Comparison of ENCODE assay signal across 9 cellular contexts in the genomic region with DNA sequence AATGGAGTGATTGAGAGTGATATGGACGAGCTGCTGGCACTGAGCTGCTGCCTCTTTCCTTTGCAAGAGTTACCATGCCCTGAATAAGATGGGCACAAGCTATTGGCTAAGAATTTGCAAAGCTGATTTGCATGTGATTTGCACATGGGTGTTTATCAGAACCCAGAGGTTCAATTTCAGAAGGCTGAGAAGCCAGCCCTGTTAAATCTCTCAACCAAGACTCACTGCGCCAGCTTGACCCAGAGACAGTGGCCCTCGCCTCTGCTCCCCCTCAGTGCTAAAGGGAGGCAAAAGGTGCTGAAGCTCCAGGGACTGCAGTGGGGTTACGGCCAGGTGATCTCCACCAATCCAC. TPM values are rescaled to one million over a fixed set of nuclear protein-coding genes. Genes with fewer than 3 reads are reported as not detected.
DNase-seq lines count a peak whose midpoint lies in the region; ATAC-seq and TF ChIP-seq lines count a peak whose summit lies in the region.
"Had no signal": no experiment of that assay in that cellular context is flagged by ENCODE, and none has a peak within 500 bp of the region (broad histone marks: within the 10 kb centered on the region; RNA-seq: fewer than 3 reads in every experiment).

No MANE protein-coding gene starts in this region.

- intact Hi-C loops in activated CD4-positive, alpha-beta T cell treated with anti-CD3 and anti-CD28 coated beads, Interleukin-2, amount 10 ng/mL, durations not matched to agents 24 days and 14 days (cut with micrococcal nuclease) = loop anchor here (5.0 to 10.0 kb wide), 3 partner anchors 51 to 971 kb away; partner anchors contain the start of genes ABCD1 and BCAP31
- intact Hi-C loops in PC-9 (cut with micrococcal nuclease; ENCODE audit: unreplicated experiment) (no loop called here), dorsolateral prefrontal cortex (cut with DNase I) (loop anchor here (5.0 kb wide), 2 partner anchors 128 to 163 kb away; partner anchors contain the start of gene PLXNB3 (in 1 of the 2))

- peak overlapping the region; percentile 26; the same call in 1 of the 2 replicates for H3K4me2 ChIP-seq in PC-9

- H3K4me1 ChIP-seq in PC-9 (replicated peaks; ENCODE audit: insufficient read depth) (peaks cover 17% of the 10 kb centered on the region; the same call in 1 of the 2 replicates), gastroesophageal sphincter (peaks cover 0 to 83% (median 21%) of the 10 kb centered on the region in 3 donors)

- H3K4me3 ChIP-seq in PC-9 (no peak overlapping the region), gastroesophageal sphincter (peak overlapping the region in 1 of 2 donors; percentile 62), dorsolateral prefrontal cortex (peak overlapping the region in 26 of 59 donors; percentile 3 to 74 (median 30))

- H3K27me3 ChIP-seq in PC-9 (ENCODE audit: insufficient read depth, low read depth) (no peaks in the 10 kb centered on the region), gastroesophageal sphincter (no peaks in the 10 kb centered on the region), dorsolateral prefrontal cortex (peaks cover 0 to 86% (median 12%) of the 10 kb centered on the region in 45 donors)

- no CpG with 5 or more reads among the region's 4 CpGs for WGBS in gastroesophageal sphincter (ENCODE audit: low coverage in 1 of 2), 2 donors

- H3K9me3 Mint-ChIP-seq in activated CD4-positive, alpha-beta T cell treated with anti-CD3 and anti-CD28 coated beads, Interleukin-2, amount 10 ng/mL, durations not matched to agents 24 days and 14 days = no peaks in the 10 kb centered on the region
- H3K9me3 Mint-ChIP-seq in stimulated activated naive CD8-positive, alpha-beta T cell treated with anti-CD3 and anti-CD28 coated beads, Interleukin-15, amount 100 ng/mL, for 72 hours = no peaks in the 10 kb centered on the region

- BruUV-seq in PC-9 (replicated peaks; lab: Mats Ljungman, UMichigan) = no TSS peak

- H3K27ac Mint-ChIP-seq in activated CD4-positive, alpha-beta T cell treated with anti-CD3 and anti-CD28 coated beads, Interleukin-2, amount 10 ng/mL, durations not matched to agents 24 days and 14 days = peak overlapping the region; percentile 97
- peak overlapping the region; percentile 81 to 96 for H3K27ac Mint-ChIP-seq in stimulated activated naive CD8-positive, alpha-beta T cell treated with anti-CD3 and anti-CD28 coated beads, Interleukin-15, amount 100 ng/mL, for 72 hours

- no peak for TF ChIP-seq POLR2A in gastroesophageal sphincter (IDR thresholded peaks at IDR 0.05)

- no peaks in the 10 kb centered on the region for H3K27me3 Mint-ChIP-seq in activated CD4-positive, alpha-beta T cell treated with anti-CD3 and anti-CD28 coated beads, Interleukin-2, amount 10 ng/mL, durations not matched to agents 24 days and 14 days
- H3K27me3 Mint-ChIP-seq in stimulated activated naive CD8-positive, alpha-beta T cell treated with anti-CD3 and anti-CD28 coated beads, Interleukin-15, amount 100 ng/mL, for 72 hours = no peaks in the 10 kb centered on the region

- no peak for DNase-seq in activated CD4-positive, alpha-beta T cell treated with anti-CD3 and anti-CD28 coated beads, Interleukin-2, amount 10 ng/mL, durations not matched to agents 24 days and 14 days
- DNase-seq in activated CD4-positive, alpha-beta T cell treated with anti-CD3 and anti-CD28 coated beads for 48 hours = no peak
- no peak for DNase-seq in PC-9
- no peak for DNase-seq in stimulated activated naive CD8-positive, alpha-beta T cell treated with anti-CD3 and anti-CD28 coated beads, Interleukin-15, amount 100 ng/mL, for 72 hours
- no peak for DNase-seq in dorsolateral prefrontal cortex
- DNase-seq in mesenteric fat pad (ENCODE audit: low spot score) = no peak
- DNase-seq in stimulated activated CD4-positive, alpha-beta T cell treated with anti-CD3 and anti-CD28 coated beads, Interleukin-4, amount 100 ng/mL, for 24 hours = no peak

- H3K4me3 Mint-ChIP-seq in activated CD4-positive, alpha-beta T cell treated with anti-CD3 and anti-CD28 coated beads, Interleukin-2, amount 10 ng/mL, durations not matched to agents 24 days and 14 days = peak overlapping the region; percentile 97
- H3K4me3 Mint-ChIP-seq in stimulated activated naive CD8-positive, alpha-beta T cell treated with anti-CD3 and anti-CD28 coated beads, Interleukin-15, amount 100 ng/mL, for 72 hours = peak overlapping the region; percentile 89 to 95

- CTCF ChIA-PET in PC-9 (lab: Charles Lee) = interaction anchor here (0.6 kb wide), 1 partner anchor 170 kb away, joined by 6 read pairs; no protein-coding TSS in a partner anchor

- H3K9me2 ChIP-seq in PC-9 (ENCODE audit: insufficient read depth) = no peaks in the 10 kb centered on the region

- H4K20me1 ChIP-seq in PC-9 (ENCODE audit: insufficient read depth) = no peaks in the 10 kb centered on the region

- peaks cover 11% of the 10 kb centered on the region for H3K36me3 Mint-ChIP-seq in activated CD4-positive, alpha-beta T cell treated with anti-CD3 and anti-CD28 coated beads, Interleukin-2, amount 10 ng/mL, durations not matched to agents 24 days and 14 days (ENCODE audit: low read depth)

- TF ChIP-seq EP300 in gastroesophageal sphincter (IDR thresholded peaks at IDR 0.05) = no peak

- H3K9me3 ChIP-seq in PC-9 (ENCODE audit: insufficient read depth, low read depth) (no peaks in the 10 kb centered on the region), gastroesophageal sphincter (no peaks in the 10 kb centered on the region)

- POLR2A ChIA-PET in PC-9 (lab: Charles Lee; ENCODE audit: unreplicated experiment) = interaction anchor here (0.5 kb wide), 1 partner anchor 8 kb away, joined by 7 read pairs; no protein-coding TSS in a partner anchor

- H3F3A ChIP-seq in PC-9 (ENCODE audit: insufficient read depth, low read depth) = peaks cover 18% of the 10 kb centered on the region; the same call in 1 of the 2 replicates

- H3K36me3 ChIP-seq in PC-9 (ENCODE audit: low read depth) (no peaks in the 10 kb centered on the region), gastroesophageal sphincter (peaks cover 0 to 10% of the 10 kb centered on the region in 2 donors)

- H3K79me2 ChIP-seq in PC-9 (ENCODE audit: low read depth) = no peaks in the 10 kb centered on the region

- H2AFZ ChIP-seq in PC-9 = no peak overlapping the region

- peaks cover 28% of the 10 kb centered on the region for H3K4me1 Mint-ChIP-seq in activated CD4-positive, alpha-beta T cell treated with anti-CD3 and anti-CD28 coated beads, Interleukin-2, amount 10 ng/mL, durations not matched to agents 24 days and 14 days
- H3K4me1 Mint-ChIP-seq in stimulated activated naive CD8-positive, alpha-beta T cell treated with anti-CD3 and anti-CD28 coated beads, Interleukin-15, amount 100 ng/mL, for 72 hours = peaks cover 60% of the 10 kb centered on the region

- TF ChIP-seq CTCF in PC-9 (conservative IDR thresholded peaks at IDR 0.05) (no peak), gastroesophageal sphincter (IDR thresholded peaks at IDR 0.05) (no peak), dorsolateral prefrontal cortex (IDR thresholded peaks at IDR 0.05 in 54 of 56, conservative IDR thresholded peaks at IDR 0.05 in 2 of 56; ENCODE audit: low read depth in 1 of 56, partially characterized antibody in 56 of 56) (no peak)

- no peak for ATAC-seq in gastroesophageal sphincter
- ATAC-seq in stimulated activated naive CD8-positive, alpha-beta T cell treated with anti-CD3 and anti-CD28 coated beads, Interleukin-15, amount 100 ng/mL, for 72 hours = no peak

- H3K27ac ChIP-seq in PC-9 (no peak overlapping the region), gastroesophageal sphincter (peak overlapping the region in 3 of 4 donors; percentile 88 to 92 (median 90)), dorsolateral prefrontal cortex (peak overlapping the region in 18 of 59 donors; percentile 11 to 97 (median 44))

RNA-seq across cellular contexts. Expression of gene ARHGAP4, which starts 0.7 kb away (rescaled TPM):
- 135 and 137 TPM in 2 replicates for total RNA-seq in activated CD4-positive, alpha-beta T cell treated with anti-CD3 and anti-CD28 coated beads, Interleukin-2, amount 10 ng/mL, durations not matched to agents 24 days and 14 days
- total RNA-seq in PC-9 (2021) (47.0 and 86.0 TPM in 2 replicates), gastroesophageal sphincter (10 to 100 TPM; 10.9 to 26.0 (median 18.1) TPM), dorsolateral prefrontal cortex (10 to 100 TPM in 106 of 120 experiments, 1 to 10 TPM in 14; 6.4 to 31.6 (median 14.8) TPM), mesenteric fat pad (43.0 TPM)

RNA-seq across cellular contexts. Expression of gene NAA10, which starts 9.5 kb away (rescaled TPM):
- 153 and 168 TPM in 2 replicates for total RNA-seq in activated CD4-positive, alpha-beta T cell treated with anti-CD3 and anti-CD28 coated beads, Interleukin-2, amount 10 ng/mL, durations not matched to agents 24 days and 14 days
- total RNA-seq in PC-9 (2021) = 181 and 189 TPM in 2 replicates
- 100 to 1,000 TPM in 1 of 4 donors, 10 to 100 TPM in 3; 68.3 to 103 (median 89.2) TPM for total RNA-seq in gastroesophageal sphincter
- total RNA-seq in dorsolateral prefrontal cortex = 100 to 1,000 TPM in 13 of 120 experiments, 10 to 100 TPM in 107; 57.4 to 119 (median 83.8) TPM
- 118 TPM for total RNA-seq in mesenteric fat pad

RNA-seq across cellular contexts. Expression of gene RENBP, which starts 19.1 kb away (rescaled TPM):
- 13.7 and 15.1 TPM in 2 replicates for total RNA-seq in activated CD4-positive, alpha-beta T cell treated with anti-CD3 and anti-CD28 coated beads, Interleukin-2, amount 10 ng/mL, durations not matched to agents 24 days and 14 days
- total RNA-seq in PC-9 (2021) (6.8 and 6.9 TPM in 2 replicates), gastroesophageal sphincter (10 to 100 TPM in 3 of 4 donors, 1 to 10 TPM in 1; 8.1 to 15.0 (median 12.5) TPM), dorsolateral prefrontal cortex (10 to 100 TPM in 115 of 120 experiments, 1 to 10 TPM in 5; 8.2 to 34.2 (median 16.9) TPM), mesenteric fat pad (34.5 TPM)

RNA-seq across cellular contexts. Expression of gene AVPR2, which starts 20.9 kb away (rescaled TPM):
- not detected in 2 replicates for total RNA-seq in activated CD4-positive, alpha-beta T cell treated with anti-CD3 and anti-CD28 coated beads, Interleukin-2, amount 10 ng/mL, durations not matched to agents 24 days and 14 days
- total RNA-seq in PC-9 (2021) (3.2 and 3.8 TPM in 2 replicates), gastroesophageal sphincter (1 to 10 TPM in 3 of 4 donors, under 1 TPM in 1; 0.81 to 7.9 (median 3.8) TPM), dorsolateral prefrontal cortex (under 1 TPM in 2 of 120 experiments, not detected in 118; 0.41 to 0.66 TPM), mesenteric fat pad (7.2 TPM)
- total RNA-seq: glomerular endothelial cell had no signal

RNA-seq across cellular contexts. Expression of gene L1CAM, which starts 39.4 kb away (rescaled TPM):
- 1.3 and 1.6 TPM in 2 replicates for total RNA-seq in activated CD4-positive, alpha-beta T cell treated with anti-CD3 and anti-CD28 coated beads, Interleukin-2, amount 10 ng/mL, durations not matched to agents 24 days and 14 days
- total RNA-seq in PC-9 (2021) (68.8 and 79.0 TPM in 2 replicates), gastroesophageal sphincter (10 to 100 TPM; 16.2 to 53.3 (median 26.7) TPM), dorsolateral prefrontal cortex (100 to 1,000 TPM in 118 of 120 experiments, 10 to 100 TPM in 2; 45.6 to 277 (median 185) TPM), mesenteric fat pad (2.4 TPM)
